8 cellular contexts compared by ENCODE assay signal in the genomic region with DNA sequence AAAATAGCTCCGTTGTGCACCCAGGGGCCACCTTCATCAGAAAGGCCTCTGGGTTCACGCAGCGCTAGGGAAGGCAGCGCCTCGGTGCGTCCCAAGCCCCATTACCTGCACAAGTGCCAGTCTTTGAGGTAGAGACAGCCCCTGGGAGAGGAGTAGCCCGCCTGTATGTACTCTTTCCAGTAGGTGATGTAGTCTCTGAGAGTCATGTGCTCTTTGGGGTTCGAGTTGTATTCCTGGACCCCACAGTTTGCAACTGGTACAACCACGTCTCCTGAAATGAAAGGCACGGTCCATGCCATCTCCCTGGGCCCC. TPM values are rescaled to one million over a fixed set of nuclear protein-coding genes. Genes with fewer than 3 reads are reported as not detected.
DNase-seq lines count a peak whose midpoint lies in the region; ATAC-seq, FAIRE-seq and TF ChIP-seq lines count a peak whose summit lies in the region.

No MANE protein-coding gene starts in this region.

- no peaks in the 10 kb centered on the region for H3K36me3 Mint-ChIP-seq in IgD-negative memory B cell

- no peaks in the 10 kb centered on the region for H3K27me3 ChIP-seq in bronchial epithelial cell (ENCODE audit: control insufficient read depth, insufficient read depth, low read length)
- H3K27me3 ChIP-seq in mucosa of rectum (ENCODE audit: control insufficient read depth in 2 of 2, insufficient read depth in 2 of 2, low read length in 2 of 2): no peaks in the 10 kb centered on the region

- H3K27ac ChIP-seq in mucosa of rectum (ENCODE audit: low read depth in 2 of 2, low read length in 2 of 2): peak overlapping the region; percentile 51 to 72

- no peak for DNase-seq in bronchial epithelial cell (ENCODE audit: low read depth)
- DNase-seq in stimulated activated CD4-positive, alpha-beta T cell treated with anti-CD3 and anti-CD28 coated beads, Interleukin-15, amount 100 ng/mL, for 24 hours: no peak
- DNase-seq in SIG-M5 treated with dmso at 0.1 percent for 504 hours (lab: John Stamatoyannopoulos, UW; ENCODE audit: unreplicated experiment): no peak
- no peak for DNase-seq in posterior cingulate gyrus

- no peaks in the 10 kb centered on the region for H3K9me3 ChIP-seq in mucosa of rectum (ENCODE audit: control insufficient read depth in 2 of 2, low read length in 2 of 2)

- H3K27me3 Mint-ChIP-seq in IgD-negative memory B cell: no peaks in the 10 kb centered on the region

- no peak for TF ChIP-seq CTCF in bronchial epithelial cell (IDR thresholded peaks at IDR 0.05; ENCODE audit: insufficient read depth, low read length, severe bottlenecking)

- H3K4me3 ChIP-seq in bronchial epithelial cell (ENCODE audit: low read depth, low read length): peak overlapping the region; percentile 67
- peak overlapping the region; percentile 87 to 90 for H3K4me3 ChIP-seq in mucosa of rectum (ENCODE audit: low read length in 2 of 2)

- no peak for FAIRE-seq in bronchial epithelial cell (lab: Jason Lieb, UNC)

- H3K9ac ChIP-seq in mucosa of rectum (ENCODE audit: low read depth in 1 of 2, low read length in 2 of 2): peak overlapping the region; percentile 74 to 81

- H3K36me3 ChIP-seq in bronchial epithelial cell (ENCODE audit: control insufficient read depth, insufficient read depth, low read length): peaks cover 15% of the 10 kb centered on the region
- H3K36me3 ChIP-seq in mucosa of rectum (ENCODE audit: control insufficient read depth in 2 of 2, insufficient read depth in 2 of 2, low read length in 2 of 2): peaks cover 4 to 11% of the 10 kb centered on the region in 2 donors

- peaks cover 24 to 28% (median 26%) of the 10 kb centered on the region in 3 donors for H3K4me1 Mint-ChIP-seq in IgD-negative memory B cell

- no peaks in the 10 kb centered on the region for H3K9me3 Mint-ChIP-seq in IgD-negative memory B cell

- H3K27ac Mint-ChIP-seq in IgD-negative memory B cell: peak overlapping the region; percentile 76 to 90 (median 86)

- ATAC-seq in GM19372 (IDR thresholded peaks at IDR 0.05; ENCODE audit: low read depth, unreplicated experiment) (peak; percentile 2), GM19452 (IDR thresholded peaks at IDR 0.05; ENCODE audit: unreplicated experiment) (no peak)

- peak overlapping the region; percentile 86 to 95 (median 94) for H3K4me3 Mint-ChIP-seq in IgD-negative memory B cell

- H3K4me1 ChIP-seq in mucosa of rectum (ENCODE audit: control insufficient read depth in 2 of 2, insufficient read depth in 2 of 2, low read length in 2 of 2): peaks cover 15 to 26% of the 10 kb centered on the region in 2 donors

- intact Hi-C loops in posterior cingulate gyrus (cut with DNase I): loop anchor here (10.0 kb wide), 2 partner anchors 170 to 350 kb away; a partner anchor contains a TSS

RNA-seq across cellular contexts. Expression of a gene that starts 0.6 kb away (rescaled TPM):
- polyA plus RNA-seq in IgD-negative memory B cell: 29.3 TPM
- total RNA-seq in bronchial epithelial cell: 20.9 and 27.9 TPM in 2 replicates

RNA-seq across cellular contexts. Expression of a gene that starts 0.7 kb away (rescaled TPM):
- 42.9 TPM for polyA plus RNA-seq in IgD-negative memory B cell
- total RNA-seq in bronchial epithelial cell: 55.0 and 59.0 TPM in 2 replicates
